In the genomic region with DNA sequence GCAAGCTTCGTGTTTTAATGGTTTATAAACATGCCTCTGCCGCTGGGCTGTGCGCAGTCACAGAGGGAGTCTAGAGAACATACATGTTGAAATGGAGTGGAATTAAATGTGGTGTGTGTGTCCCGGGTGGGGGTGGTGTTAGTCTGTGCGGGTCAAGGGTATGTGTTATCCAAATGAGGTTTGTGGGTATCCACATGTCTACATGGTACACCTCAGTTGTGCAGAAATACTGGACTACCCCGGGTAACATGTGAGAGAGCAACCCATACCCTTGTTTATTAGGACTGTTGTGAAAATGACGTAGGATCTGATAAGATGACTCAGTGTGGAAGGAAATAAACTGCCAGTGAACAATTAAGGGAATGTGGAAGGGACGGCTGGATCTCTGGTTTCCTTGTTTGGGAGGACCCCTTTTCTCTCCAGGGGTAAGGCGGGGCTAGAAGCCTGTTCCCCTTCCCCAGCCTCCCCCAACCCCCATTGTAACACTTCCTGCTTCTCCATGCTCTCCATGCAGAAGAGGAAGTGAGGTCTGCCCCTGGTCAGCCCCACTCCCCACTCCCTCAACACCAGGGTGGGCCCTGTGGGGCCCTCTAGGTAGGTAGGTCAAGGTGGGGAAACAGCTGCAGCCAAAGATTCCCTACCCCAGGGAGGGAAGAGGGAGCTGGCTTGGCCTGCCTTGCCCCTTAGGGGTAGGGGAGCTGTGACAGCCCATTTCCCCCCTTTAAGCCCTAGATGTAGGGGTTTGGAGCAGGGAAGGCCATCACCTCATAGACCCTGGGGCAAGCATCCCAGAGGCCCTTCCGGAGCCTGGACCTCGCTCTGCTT, we compare ENCODE assay signal across 9 cellular contexts.
DNase-seq lines count a peak whose midpoint lies in the region; ATAC-seq and FAIRE-seq lines count a peak whose summit lies in the region.
"Had no signal": no experiment of that assay in that cellular context is flagged by ENCODE, and none has a peak within 500 bp of the region (broad histone marks: within the 10 kb centered on the region; RNA-seq: fewer than 3 reads in every experiment).

No MANE protein-coding gene starts in this region.

- H3K27ac Mint-ChIP-seq in activated naive CD4-positive, alpha-beta T cell treated with anti-CD3 and anti-CD28 coated beads, Interleukin-2, amount 10 ng/mL, durations not matched to agents 7 days and 5 days = no peak overlapping the region
- H3K27ac Mint-ChIP-seq in T-helper 2 cell treated with Interferon-gamma antibody and Interleukin-4, amounts not matched to agents 5 μg/mL and 100 μg/mL, for 36 hours = no peak overlapping the region

- H3K27ac ChIP-seq in layer of hippocampus (ENCODE audit: low read depth, low read length) = peak overlapping the region; percentile 46

- H3K4me1 Mint-ChIP-seq in activated naive CD4-positive, alpha-beta T cell treated with anti-CD3 and anti-CD28 coated beads, Interleukin-2, amount 10 ng/mL, durations not matched to agents 7 days and 5 days = no peaks in the 10 kb centered on the region
- H3K4me1 Mint-ChIP-seq in T-helper 2 cell treated with Interferon-gamma antibody and Interleukin-4, amounts not matched to agents 5 μg/mL and 100 μg/mL, for 36 hours (ENCODE audit: low read depth) = no peaks in the 10 kb centered on the region

- no peaks in the 10 kb centered on the region for H3K9me3 Mint-ChIP-seq in activated naive CD4-positive, alpha-beta T cell treated with anti-CD3 and anti-CD28 coated beads, Interleukin-2, amount 10 ng/mL, durations not matched to agents 7 days and 5 days
- H3K9me3 Mint-ChIP-seq in T-helper 2 cell treated with Interferon-gamma antibody and Interleukin-4, amounts not matched to agents 5 μg/mL and 100 μg/mL, for 36 hours = no peaks in the 10 kb centered on the region

- no peaks in the 10 kb centered on the region for H3K27me3 ChIP-seq in layer of hippocampus (ENCODE audit: control insufficient read depth, insufficient read depth, low read length)

- no peaks in the 10 kb centered on the region for H3K27me3 Mint-ChIP-seq in activated naive CD4-positive, alpha-beta T cell treated with anti-CD3 and anti-CD28 coated beads, Interleukin-2, amount 10 ng/mL, durations not matched to agents 7 days and 5 days
- no peaks in the 10 kb centered on the region for H3K27me3 Mint-ChIP-seq in T-helper 2 cell treated with Interferon-gamma antibody and Interleukin-4, amounts not matched to agents 5 μg/mL and 100 μg/mL, for 36 hours (ENCODE audit: low read depth)

- peak; percentile 1 for DNase-seq in activated naive CD4-positive, alpha-beta T cell treated with Interleukin-2 at 50 U/mL for 16 hours
- DNase-seq in activated naive CD4-positive, alpha-beta T cell (lab: John Stamatoyannopoulos, UW) = no peak
- DNase-seq in activated naive CD4-positive, alpha-beta T cell treated with anti-CD3 and anti-CD28 coated beads, Interleukin-2, amount 10 ng/mL, durations not matched to agents 7 days and 5 days = peak; percentile 14
- DNase-seq in urothelium cell line (ENCODE audit: low spot score) (no peak), foreskin melanocyte (no peak)
- no peak for DNase-seq in T-helper 2 cell treated with Interferon-gamma antibody and Interleukin-4, amounts not matched to agents 5 μg/mL and 100 μg/mL, for 36 hours (ENCODE audit: low spot score)
- DNase-seq: hippocampal formation had no signal

- no peak overlapping the region for H3K4me3 Mint-ChIP-seq in activated naive CD4-positive, alpha-beta T cell treated with anti-CD3 and anti-CD28 coated beads, Interleukin-2, amount 10 ng/mL, durations not matched to agents 7 days and 5 days
- no peak overlapping the region for H3K4me3 Mint-ChIP-seq in T-helper 2 cell treated with Interferon-gamma antibody and Interleukin-4, amounts not matched to agents 5 μg/mL and 100 μg/mL, for 36 hours

- FAIRE-seq in urothelium cell line (lab: Jason Lieb, UNC) = peak; percentile 59

- ATAC-seq in GM21786 (IDR thresholded peaks at IDR 0.05; ENCODE audit: unreplicated experiment) = no peak

- no peaks in the 10 kb centered on the region for H3K36me3 Mint-ChIP-seq in activated naive CD4-positive, alpha-beta T cell treated with anti-CD3 and anti-CD28 coated beads, Interleukin-2, amount 10 ng/mL, durations not matched to agents 7 days and 5 days
- H3K36me3 Mint-ChIP-seq in T-helper 2 cell treated with Interferon-gamma antibody and Interleukin-4, amounts not matched to agents 5 μg/mL and 100 μg/mL, for 36 hours (ENCODE audit: low read depth) = no peaks in the 10 kb centered on the region

- CTCF ChIA-PET in activated naive CD4-positive, alpha-beta T cell treated with anti-CD3 and anti-CD28 coated beads, Interleukin-2, amount 10 ng/mL, durations not matched to agents 7 days and 5 days (lab: Charles Lee) = interaction anchor here (0.7 to 1.6 kb wide), 4 partner anchors 11 to 221 kb away, joined by 3 to 7 read pairs (median 4); no protein-coding TSS in a partner anchor

Comparison
In these comparisons a context has a peak if more than half of its experiments do, and no peak if none do; other contexts are left out.
1. DNase-seq: peak in activated naive CD4-positive, alpha-beta T cell treated with Interleukin-2 at 50 U/mL for 16 hours (single experiment) and activated naive CD4-positive, alpha-beta T cell treated with anti-CD3 and anti-CD28 coated beads, Interleukin-2, amount 10 ng/mL, durations not matched to agents 7 days and 5 days (single experiment); none in activated naive CD4-positive, alpha-beta T cell (0 of 4), urothelium cell line (single experiment), foreskin melanocyte (single experiment) and T-helper 2 cell treated with Interferon-gamma antibody and Interleukin-4, amounts not matched to agents 5 μg/mL and 100 μg/mL, for 36 hours (single experiment).